1 cellular context compared by ENCODE assay signal in genomic region chr7:55571534-55572377, GRCh38.
A peak's percentile ranks its signal among the peaks of the same experiment; 100 is the strongest.
TF ChIP-seq lines count a peak whose summit lies in the region.

No MANE protein-coding gene starts in this region.

TF ChIP-seq in K562, 482 proteins besides CTCF, POLR2A, EP300 and RAD21 (continued from another document and continues in another):
- TF ChIP-seq, protein P1, sequence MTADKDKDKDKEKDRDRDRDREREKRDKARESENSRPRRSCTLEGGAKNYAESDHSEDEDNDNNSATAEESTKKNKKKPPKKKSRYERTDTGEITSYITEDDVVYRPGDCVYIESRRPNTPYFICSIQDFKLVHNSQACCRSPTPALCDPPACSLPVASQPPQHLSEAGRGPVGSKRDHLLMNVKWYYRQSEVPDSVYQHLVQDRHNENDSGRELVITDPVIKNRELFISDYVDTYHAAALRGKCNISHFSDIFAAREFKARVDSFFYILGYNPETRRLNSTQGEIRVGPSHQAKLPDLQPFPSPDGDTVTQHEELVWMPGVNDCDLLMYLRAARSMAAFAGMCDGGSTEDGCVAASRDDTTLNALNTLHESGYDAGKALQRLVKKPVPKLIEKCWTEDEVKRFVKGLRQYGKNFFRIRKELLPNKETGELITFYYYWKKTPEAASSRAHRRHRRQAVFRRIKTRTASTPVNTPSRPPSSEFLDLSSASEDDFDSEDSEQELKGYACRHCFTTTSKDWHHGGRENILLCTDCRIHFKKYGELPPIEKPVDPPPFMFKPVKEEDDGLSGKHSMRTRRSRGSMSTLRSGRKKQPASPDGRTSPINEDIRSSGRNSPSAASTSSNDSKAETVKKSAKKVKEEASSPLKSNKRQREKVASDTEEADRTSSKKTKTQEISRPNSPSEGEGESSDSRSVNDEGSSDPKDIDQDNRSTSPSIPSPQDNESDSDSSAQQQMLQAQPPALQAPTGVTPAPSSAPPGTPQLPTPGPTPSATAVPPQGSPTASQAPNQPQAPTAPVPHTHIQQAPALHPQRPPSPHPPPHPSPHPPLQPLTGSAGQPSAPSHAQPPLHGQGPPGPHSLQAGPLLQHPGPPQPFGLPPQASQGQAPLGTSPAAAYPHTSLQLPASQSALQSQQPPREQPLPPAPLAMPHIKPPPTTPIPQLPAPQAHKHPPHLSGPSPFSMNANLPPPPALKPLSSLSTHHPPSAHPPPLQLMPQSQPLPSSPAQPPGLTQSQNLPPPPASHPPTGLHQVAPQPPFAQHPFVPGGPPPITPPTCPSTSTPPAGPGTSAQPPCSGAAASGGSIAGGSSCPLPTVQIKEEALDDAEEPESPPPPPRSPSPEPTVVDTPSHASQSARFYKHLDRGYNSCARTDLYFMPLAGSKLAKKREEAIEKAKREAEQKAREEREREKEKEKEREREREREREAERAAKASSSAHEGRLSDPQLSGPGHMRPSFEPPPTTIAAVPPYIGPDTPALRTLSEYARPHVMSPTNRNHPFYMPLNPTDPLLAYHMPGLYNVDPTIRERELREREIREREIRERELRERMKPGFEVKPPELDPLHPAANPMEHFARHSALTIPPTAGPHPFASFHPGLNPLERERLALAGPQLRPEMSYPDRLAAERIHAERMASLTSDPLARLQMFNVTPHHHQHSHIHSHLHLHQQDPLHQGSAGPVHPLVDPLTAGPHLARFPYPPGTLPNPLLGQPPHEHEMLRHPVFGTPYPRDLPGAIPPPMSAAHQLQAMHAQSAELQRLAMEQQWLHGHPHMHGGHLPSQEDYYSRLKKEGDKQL (CRISPR knock-in tag; IDR thresholded peaks at IDR 0.05; ENCODE audit: borderline replicate concordance), result no peak
- TF ChIP-seq ARNT (IDR thresholded peaks at IDR 0.05) (no peak), RBBP5 (IDR thresholded peaks at IDR 0.05; ENCODE audit: borderline replicate concordance, insufficient read depth, low read length, poor library complexity, severe bottlenecking) (peak; percentile 71), ZNF23 (CRISPR knock-in tag; IDR thresholded peaks at IDR 0.05) (no peak), COPS2 (conservative IDR thresholded peaks at IDR 0.05) (no peak), ELK3 (CRISPR knock-in tag; IDR thresholded peaks at IDR 0.05) (no peak), PTRF (tag; IDR thresholded peaks at IDR 0.05) (no peak), ASH1L (IDR thresholded peaks at IDR 0.05; ENCODE audit: borderline replicate concordance, low read depth, partially characterized antibody) (no peak), MIER1 (IDR thresholded peaks at IDR 0.05; ENCODE audit: low read depth) (no peak), CCAR2 (IDR thresholded peaks at IDR 0.05; ENCODE audit: low read depth, low read length) (no peak), NFRKB (IDR thresholded peaks at IDR 0.05; ENCODE audit: low read depth) (no peak), ZC3H11A (IDR thresholded peaks at IDR 0.05; ENCODE audit: low read depth, low read length) (no peak), TSC22D4 (tag; IDR thresholded peaks at IDR 0.05) (no peak), ZNF584 (CRISPR knock-in tag; IDR thresholded peaks at IDR 0.05; ENCODE audit: low read depth) (no peak), SREBF1 (IDR thresholded peaks at IDR 0.05; ENCODE audit: borderline replicate concordance, low read depth, low read length) (no peak), THAP7 (CRISPR knock-in tag; IDR thresholded peaks at IDR 0.05) (no peak), ZNF785 (CRISPR knock-in tag; IDR thresholded peaks at IDR 0.05) (no peak), SNRNP70 (optimal IDR thresholded peaks at IDR 0.05; ENCODE audit: low read depth, low read length) (no peak), STAT5B (CRISPR knock-in tag; IDR thresholded peaks at IDR 0.05) (no peak), GABPB2 (CRISPR knock-in tag; conservative IDR thresholded peaks at IDR 0.05) (no peak), BRD4 (IDR thresholded peaks at IDR 0.05) (no peak), MAFG (tag; conservative IDR thresholded peaks at IDR 0.05) (no peak), SRF (CRISPR knock-in tag; IDR thresholded peaks at IDR 0.05) (no peak), CLOCK (CRISPR knock-in tag; IDR thresholded peaks at IDR 0.05; ENCODE audit: borderline replicate concordance) (no peak), ZNF277 (CRISPR knock-in tag; IDR thresholded peaks at IDR 0.05; ENCODE audit: borderline replicate concordance) (no peak)
- TF ChIP-seq, protein P2, sequence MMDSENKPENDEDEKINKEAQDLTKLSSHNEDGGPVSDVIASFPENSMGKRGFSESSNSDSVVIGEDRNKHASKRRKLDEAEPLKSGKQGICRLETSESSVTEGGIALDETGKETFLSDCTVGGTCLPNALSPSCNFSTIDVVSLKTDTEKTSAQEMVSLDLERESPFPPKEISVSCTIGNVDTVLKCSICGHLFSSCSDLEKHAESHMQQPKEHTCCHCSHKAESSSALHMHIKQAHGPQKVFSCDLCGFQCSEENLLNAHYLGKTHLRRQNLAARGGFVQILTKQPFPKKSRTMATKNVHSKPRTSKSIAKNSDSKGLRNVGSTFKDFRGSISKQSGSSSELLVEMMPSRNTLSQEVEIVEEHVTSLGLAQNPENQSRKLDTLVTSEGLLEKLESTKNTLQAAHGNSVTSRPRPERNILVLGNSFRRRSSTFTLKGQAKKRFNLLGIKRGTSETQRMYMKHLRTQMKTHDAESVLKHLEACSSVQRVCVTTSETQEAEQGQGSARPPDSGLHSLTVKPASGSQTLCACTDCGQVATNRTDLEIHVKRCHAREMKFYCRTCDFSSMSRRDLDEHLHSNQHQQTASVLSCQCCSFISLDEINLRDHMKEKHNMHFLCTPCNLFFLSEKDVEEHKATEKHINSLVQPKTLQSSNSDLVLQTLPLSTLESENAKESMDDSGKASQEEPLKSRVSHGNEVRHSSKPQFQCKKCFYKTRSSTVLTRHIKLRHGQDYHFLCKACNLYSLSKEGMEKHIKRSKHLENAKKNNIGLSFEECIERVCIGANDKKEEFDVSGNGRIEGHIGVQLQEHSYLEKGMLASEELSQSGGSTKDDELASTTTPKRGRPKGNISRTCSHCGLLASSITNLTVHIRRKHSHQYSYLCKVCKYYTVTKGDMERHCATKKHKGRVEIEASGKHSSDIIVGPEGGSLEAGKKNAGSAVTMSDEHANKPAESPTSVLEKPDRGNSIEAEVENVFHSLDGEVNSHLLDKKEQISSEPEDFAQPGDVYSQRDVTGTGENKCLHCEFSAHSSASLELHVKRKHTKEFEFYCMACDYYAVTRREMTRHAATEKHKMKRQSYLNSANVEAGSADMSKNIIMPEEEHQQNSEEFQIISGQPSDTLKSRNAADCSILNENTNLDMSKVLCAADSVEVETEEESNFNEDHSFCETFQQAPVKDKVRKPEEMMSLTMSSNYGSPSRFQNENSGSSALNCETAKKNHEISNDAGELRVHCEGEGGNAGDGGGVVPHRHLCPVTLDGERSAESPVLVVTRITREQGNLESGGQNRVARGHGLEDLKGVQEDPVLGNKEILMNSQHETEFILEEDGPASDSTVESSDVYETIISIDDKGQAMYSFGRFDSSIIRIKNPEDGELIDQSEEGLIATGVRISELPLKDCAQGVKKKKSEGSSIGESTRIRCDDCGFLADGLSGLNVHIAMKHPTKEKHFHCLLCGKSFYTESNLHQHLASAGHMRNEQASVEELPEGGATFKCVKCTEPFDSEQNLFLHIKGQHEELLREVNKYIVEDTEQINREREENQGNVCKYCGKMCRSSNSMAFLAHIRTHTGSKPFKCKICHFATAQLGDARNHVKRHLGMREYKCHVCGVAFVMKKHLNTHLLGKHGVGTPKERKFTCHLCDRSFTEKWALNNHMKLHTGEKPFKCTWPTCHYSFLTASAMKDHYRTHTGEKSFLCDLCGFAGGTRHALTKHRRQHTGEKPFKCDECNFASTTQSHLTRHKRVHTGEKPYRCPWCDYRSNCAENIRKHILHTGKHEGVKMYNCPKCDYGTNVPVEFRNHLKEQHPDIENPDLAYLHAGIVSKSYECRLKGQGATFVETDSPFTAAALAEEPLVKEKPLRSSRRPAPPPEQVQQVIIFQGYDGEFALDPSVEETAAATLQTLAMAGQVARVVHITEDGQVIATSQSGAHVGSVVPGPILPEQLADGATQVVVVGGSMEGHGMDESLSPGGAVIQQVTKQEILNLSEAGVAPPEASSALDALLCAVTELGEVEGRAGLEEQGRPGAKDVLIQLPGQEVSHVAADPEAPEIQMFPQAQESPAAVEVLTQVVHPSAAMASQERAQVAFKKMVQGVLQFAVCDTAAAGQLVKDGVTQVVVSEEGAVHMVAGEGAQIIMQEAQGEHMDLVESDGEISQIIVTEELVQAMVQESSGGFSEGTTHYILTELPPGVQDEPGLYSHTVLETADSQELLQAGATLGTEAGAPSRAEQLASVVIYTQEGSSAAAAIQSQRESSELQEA (IDR thresholded peaks at IDR 0.05; ENCODE audit: low read depth), result peak; percentile 75
- TF ChIP-seq, protein P3, sequence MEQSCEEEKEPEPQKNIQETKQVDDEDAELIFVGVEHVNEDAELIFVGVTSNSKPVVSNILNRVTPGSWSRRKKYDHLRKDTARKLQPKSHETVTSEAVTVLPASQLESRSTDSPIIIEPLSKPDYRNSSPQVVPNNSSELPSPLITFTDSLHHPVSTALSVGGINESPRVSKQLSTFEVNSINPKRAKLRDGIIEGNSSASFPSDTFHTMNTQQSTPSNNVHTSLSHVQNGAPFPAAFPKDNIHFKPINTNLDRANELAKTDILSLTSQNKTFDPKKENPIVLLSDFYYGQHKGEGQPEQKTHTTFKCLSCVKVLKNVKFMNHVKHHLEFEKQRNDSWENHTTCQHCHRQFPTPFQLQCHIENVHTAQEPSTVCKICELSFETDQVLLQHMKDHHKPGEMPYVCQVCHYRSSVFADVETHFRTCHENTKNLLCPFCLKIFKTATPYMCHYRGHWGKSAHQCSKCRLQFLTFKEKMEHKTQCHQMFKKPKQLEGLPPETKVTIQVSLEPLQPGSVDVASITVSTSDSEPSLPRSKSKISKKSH (CRISPR knock-in tag; IDR thresholded peaks at IDR 0.05), result no peak
- TF ChIP-seq, protein P4, sequence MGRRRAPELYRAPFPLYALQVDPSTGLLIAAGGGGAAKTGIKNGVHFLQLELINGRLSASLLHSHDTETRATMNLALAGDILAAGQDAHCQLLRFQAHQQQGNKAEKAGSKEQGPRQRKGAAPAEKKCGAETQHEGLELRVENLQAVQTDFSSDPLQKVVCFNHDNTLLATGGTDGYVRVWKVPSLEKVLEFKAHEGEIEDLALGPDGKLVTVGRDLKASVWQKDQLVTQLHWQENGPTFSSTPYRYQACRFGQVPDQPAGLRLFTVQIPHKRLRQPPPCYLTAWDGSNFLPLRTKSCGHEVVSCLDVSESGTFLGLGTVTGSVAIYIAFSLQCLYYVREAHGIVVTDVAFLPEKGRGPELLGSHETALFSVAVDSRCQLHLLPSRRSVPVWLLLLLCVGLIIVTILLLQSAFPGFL (CRISPR knock-in tag; IDR thresholded peaks at IDR 0.05), result no peak
- TF ChIP-seq, protein P5, sequence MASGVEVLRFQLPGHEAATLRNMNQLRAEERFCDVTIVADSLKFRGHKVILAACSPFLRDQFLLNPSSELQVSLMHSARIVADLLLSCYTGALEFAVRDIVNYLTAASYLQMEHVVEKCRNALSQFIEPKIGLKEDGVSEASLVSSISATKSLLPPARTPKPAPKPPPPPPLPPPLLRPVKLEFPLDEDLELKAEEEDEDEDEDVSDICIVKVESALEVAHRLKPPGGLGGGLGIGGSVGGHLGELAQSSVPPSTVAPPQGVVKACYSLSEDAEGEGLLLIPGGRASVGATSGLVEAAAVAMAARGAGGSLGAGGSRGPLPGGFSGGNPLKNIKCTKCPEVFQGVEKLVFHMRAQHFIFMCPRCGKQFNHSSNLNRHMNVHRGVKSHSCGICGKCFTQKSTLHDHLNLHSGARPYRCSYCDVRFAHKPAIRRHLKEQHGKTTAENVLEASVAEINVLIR (CRISPR knock-in tag; IDR thresholded peaks at IDR 0.05), result no peak
